ENCODE assay signal across 8 cellular contexts in the genomic region with DNA sequence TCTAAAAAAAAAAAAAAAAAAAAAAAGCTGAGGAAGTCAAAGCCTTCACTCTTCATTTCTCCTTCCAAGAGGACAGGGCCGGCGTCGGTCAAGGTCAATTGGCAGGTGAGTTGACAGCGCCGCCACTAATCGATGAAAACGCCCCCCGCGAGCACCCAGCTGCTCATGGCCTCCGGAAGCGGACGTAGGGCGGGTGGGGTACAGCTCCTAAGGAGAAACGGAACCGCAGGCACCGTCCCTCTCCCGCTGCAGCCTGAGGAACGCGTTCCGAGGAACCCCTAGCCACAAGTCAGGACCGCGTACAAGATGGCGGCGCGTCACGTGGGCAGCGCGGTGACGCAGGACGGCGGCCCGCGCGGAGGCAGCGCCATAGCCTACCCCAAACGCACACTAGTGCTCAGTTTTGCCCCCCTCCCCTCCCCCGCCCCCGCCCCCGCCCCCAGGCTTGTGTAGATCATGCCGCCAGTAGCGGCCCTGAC. TPM values are rescaled to one million over a fixed set of nuclear protein-coding genes. Genes with fewer than 3 reads are reported as not detected.
DNase-seq lines count a peak whose midpoint lies in the region; ATAC-seq and TF ChIP-seq lines count a peak whose summit lies in the region.

ATF1 (plus strand) TSS at position 465 of the 479 bp plus-strand sequence. CDS start 16,045 bp downstream, outside the sequence.

- TF ChIP-seq POLR2A in tibial nerve (IDR thresholded peaks at IDR 0.05): peak; percentile 34 to 69

- H4K91ac ChIP-seq in trophoblast cell (ENCODE audit: low read depth, low read length): peak within 1 kb of the TSS; percentile 97

- H2AFZ ChIP-seq in SU-DHL-6 (ENCODE audit: low read depth, low read length, severe bottlenecking) (peak within 1 kb of the TSS; percentile 81), trophoblast cell (ENCODE audit: insufficient read depth, low read length, poor library complexity) (peak within 1 kb of the TSS; percentile 95)

- H3K79me1 ChIP-seq in trophoblast cell (ENCODE audit: low read length): peaks cover 27% of the 10 kb centered on the region

- no peaks in the 10 kb centered on the region for H3K9me2 ChIP-seq in SU-DHL-6 (replicated peaks; ENCODE audit: insufficient read depth, low read length)

- peaks cover 13% of the 10 kb centered on the region for H3K4me1 ChIP-seq in cardiac muscle cell (ENCODE audit: low read depth)
- H3K4me1 ChIP-seq in trophoblast cell (ENCODE audit: control insufficient read depth in 1 of 2, insufficient read depth in 2 of 2, low read length in 2 of 2): peaks cover 17% of the 10 kb centered on the region in 2 experiments
- H3K4me1 ChIP-seq in tibial nerve: peaks cover 0 to 37% (median 17%) of the 10 kb centered on the region in 4 donors

- TF ChIP-seq EP300 in tibial nerve (IDR thresholded peaks at IDR 0.05): peak; percentile 47 to 95

- H3K14ac ChIP-seq in trophoblast cell (ENCODE audit: low read length): peak within 1 kb of the TSS; percentile 98

- H3K4ac ChIP-seq in trophoblast cell (ENCODE audit: low read depth, low read length): peak within 1 kb of the TSS; percentile 98

- no peaks in the 10 kb centered on the region for H4K20me1 ChIP-seq in SU-DHL-6 (ENCODE audit: low read depth, low read length)

- H2BK120ac ChIP-seq in trophoblast cell (ENCODE audit: insufficient read depth, low read length, poor library complexity): peak within 1 kb of the TSS; percentile 99

- H3K9ac ChIP-seq in SU-DHL-6 (ENCODE audit: low read length) (peak within 1 kb of the TSS; percentile 90), trophoblast cell (ENCODE audit: low read length) (peak within 1 kb of the TSS; percentile 92)

- peaks cover 41% of the 10 kb centered on the region for H3K4me1 Mint-ChIP-seq in activated naive CD8-positive, alpha-beta T cell treated with anti-CD3 and anti-CD28 coated beads, Interleukin-2, amount 50 U/mL, for 24 hours

- DNase-seq in GM10266 (ENCODE audit: extremely low spot score) (peak; percentile 91), NCI-H1092 treated with DMSO at 0.1 percent for 48 hours (lab: John Stamatoyannopoulos, UW) (peak; percentile 84), cardiac muscle cell (ENCODE audit: low read depth in 1 of 2, low spot score in 1 of 2) (peak; percentile 92 to 96), trophoblast cell (peak; percentile 93 to 95), tibial nerve (ENCODE audit: low spot score in 2 of 2) (peak; percentile 82 to 85)
- DNase-seq in activated naive CD8-positive, alpha-beta T cell treated with anti-CD3 and anti-CD28 coated beads, Interleukin-2, amount 50 U/mL, for 24 hours: peak; percentile 88

- no peaks in the 10 kb centered on the region for H3K9me3 ChIP-seq in SU-DHL-6 (ENCODE audit: insufficient read depth, low read length)
- no peaks in the 10 kb centered on the region for H3K9me3 ChIP-seq in cardiac muscle cell (ENCODE audit: low read depth)
- H3K9me3 ChIP-seq in trophoblast cell (ENCODE audit: insufficient read depth, low read depth, low read length): no peaks in the 10 kb centered on the region
- H3K9me3 ChIP-seq in tibial nerve: no peaks in the 10 kb centered on the region

- H3F3A ChIP-seq in SU-DHL-6 (ENCODE audit: insufficient read depth): peaks cover 13% of the 10 kb centered on the region

- no peaks in the 10 kb centered on the region for H3K27me3 ChIP-seq in SU-DHL-6 (ENCODE audit: low read length)
- H3K27me3 ChIP-seq in cardiac muscle cell: no peaks in the 10 kb centered on the region
- H3K27me3 ChIP-seq in trophoblast cell (ENCODE audit: insufficient read depth, low read length): no peaks in the 10 kb centered on the region
- H3K27me3 ChIP-seq in tibial nerve: no peaks in the 10 kb centered on the region

- peak within 1 kb of the TSS; percentile 84 for H3K4me3 Mint-ChIP-seq in activated naive CD8-positive, alpha-beta T cell treated with anti-CD3 and anti-CD28 coated beads, Interleukin-2, amount 50 U/mL, for 24 hours

- no peaks in the 10 kb centered on the region for H3K9me3 Mint-ChIP-seq in activated naive CD8-positive, alpha-beta T cell treated with anti-CD3 and anti-CD28 coated beads, Interleukin-2, amount 50 U/mL, for 24 hours

- H3K4me2 ChIP-seq in SU-DHL-6 (ENCODE audit: low read depth, low read length, poor library complexity, severe bottlenecking): peak within 1 kb of the TSS; percentile 75
- H3K4me2 ChIP-seq in trophoblast cell (ENCODE audit: low read length): peak within 1 kb of the TSS; percentile 76

- H2AK5ac ChIP-seq in trophoblast cell (ENCODE audit: low read length): peak within 1 kb of the TSS; percentile 93

- TF ChIP-seq CTCF in GM10266 (IDR thresholded peaks at IDR 0.05; ENCODE audit: control insufficient read depth, insufficient read depth, low read depth, missing control alignments): no peak
- TF ChIP-seq CTCF in SU-DHL-6 (IDR thresholded peaks at IDR 0.05; ENCODE audit: insufficient read depth, low read length, poor library complexity, severe bottlenecking): no peak
- TF ChIP-seq CTCF in cardiac muscle cell (IDR thresholded peaks at IDR 0.05; ENCODE audit: low read depth, low read length): no peak
- TF ChIP-seq CTCF in tibial nerve (IDR thresholded peaks at IDR 0.05): peak in 1 of 5 experiments; percentile 31

- peak within 1 kb of the TSS; percentile 27 for H2BK12ac ChIP-seq in trophoblast cell (ENCODE audit: low read length)

- no CpG with 5 or more reads among the region's 41 CpGs for WGBS in trophoblast cell (ENCODE audit: extremely low coverage, insufficient coverage, insufficient read length)
- 1% methylated on average over 15 to 36 of the region's 41 CpGs for WGBS in tibial nerve, 2 donors

- H3K27ac ChIP-seq in SU-DHL-6 (ENCODE audit: low read depth, low read length) (peak within 1 kb of the TSS; percentile 92), cardiac muscle cell (peak within 1 kb of the TSS; percentile 98), trophoblast cell (ENCODE audit: low read depth, low read length) (peak within 1 kb of the TSS; percentile 99), tibial nerve (peak within 1 kb of the TSS; percentile 91 to 99 (median 98))

- H3K36me3 ChIP-seq in SU-DHL-6 (ENCODE audit: low read length) (0 out of 2 replicates have a peak, but pooled peaks cover 3% of the 10 kb centered on the region), cardiac muscle cell (no peaks in the 10 kb centered on the region), trophoblast cell (ENCODE audit: control insufficient read depth in 1 of 2, insufficient read depth in 2 of 2, low read length in 2 of 2) (no peaks in the 10 kb centered on the region), tibial nerve (no peaks in the 10 kb centered on the region)

- peak within 1 kb of the TSS; percentile 97 for H2BK5ac ChIP-seq in trophoblast cell (ENCODE audit: low read depth, low read length, poor library complexity)

- H3K23ac ChIP-seq in trophoblast cell (ENCODE audit: low read length): no peak within 1 kb of the TSS

- H3K79me2 ChIP-seq in SU-DHL-6 (ENCODE audit: insufficient read depth, low read length) (peaks cover 47% of the 10 kb centered on the region), trophoblast cell (ENCODE audit: control insufficient read depth, insufficient read depth, low read length, poor library complexity) (peaks cover 26% of the 10 kb centered on the region)

- peaks cover 5% of the 10 kb centered on the region for H3K36me3 Mint-ChIP-seq in activated naive CD8-positive, alpha-beta T cell treated with anti-CD3 and anti-CD28 coated beads, Interleukin-2, amount 50 U/mL, for 24 hours (ENCODE audit: low read depth)

- peak within 1 kb of the TSS; percentile 97 for H3K27ac Mint-ChIP-seq in activated naive CD8-positive, alpha-beta T cell treated with anti-CD3 and anti-CD28 coated beads, Interleukin-2, amount 50 U/mL, for 24 hours

- peak within 1 kb of the TSS; percentile 94 for H3K18ac ChIP-seq in trophoblast cell (ENCODE audit: low read length)

- H4K12ac ChIP-seq in trophoblast cell (ENCODE audit: low read depth, low read length): peak within 1 kb of the TSS; percentile 87

- peak within 1 kb of the TSS; percentile 95 for H4K8ac ChIP-seq in trophoblast cell (ENCODE audit: low read depth, low read length)

- no peaks in the 10 kb centered on the region for H3K27me3 Mint-ChIP-seq in activated naive CD8-positive, alpha-beta T cell treated with anti-CD3 and anti-CD28 coated beads, Interleukin-2, amount 50 U/mL, for 24 hours

- peak; percentile 76 for ATAC-seq in HG02571 (IDR thresholded peaks at IDR 0.05; ENCODE audit: unreplicated experiment)
- peak; percentile 87 for ATAC-seq in activated naive CD8-positive, alpha-beta T cell treated with anti-CD3 and anti-CD28 coated beads, Interleukin-2, amount 50 U/mL, for 24 hours

- H3K4me3 ChIP-seq in SU-DHL-6 (ENCODE audit: insufficient read depth, low read length, poor library complexity, severe bottlenecking): peak within 1 kb of the TSS; percentile 99
- H3K4me3 ChIP-seq in cardiac muscle cell: peak within 1 kb of the TSS; percentile 62
- H3K4me3 ChIP-seq in trophoblast cell (ENCODE audit: low read depth, low read length): peak within 1 kb of the TSS; percentile 84
- peak within 1 kb of the TSS; percentile 52 to 99 (median 90) for H3K4me3 ChIP-seq in tibial nerve

RNA-seq across cellular contexts. Expression of gene ATF1, which starts in this region (rescaled TPM):
- total RNA-seq in cardiac muscle cell: 14.4 and 21.2 TPM in 2 replicates
- 26.4 and 34.4 TPM in 2 replicates for polyA plus RNA-seq in cardiac muscle cell
- polyA plus RNA-seq in trophoblast cell (2013): 34.6 and 36.5 TPM in 2 replicates
- total RNA-seq in tibial nerve: 10 to 100 TPM; 16.8 to 24.9 (median 18.0) TPM

Comparison
In these comparisons a context has a peak if more than half of its experiments do, and no peak if none do; other contexts are left out.
1. Peak in every context shown above with its lines: DNase-seq, ATAC-seq, H3K4me3 ChIP-seq and H3K27ac ChIP-seq.